19 cellular contexts compared by ENCODE assay signal in genomic region chr1:224781800-224782199, GRCh38.
DNase-seq lines count a peak whose midpoint lies in the region; ATAC-seq and TF ChIP-seq lines count a peak whose summit lies in the region.
"Had no signal": no experiment of that assay in that cellular context is flagged by ENCODE, and none has a peak within 500 bp of the region (broad histone marks: within the 10 kb centered on the region; RNA-seq: fewer than 3 reads in every experiment).

No MANE protein-coding gene starts in this region.

- TF ChIP-seq CTCF in GM13977 (IDR thresholded peaks at IDR 0.05; ENCODE audit: extremely low read depth, insufficient read depth, missing control alignments), result no peak
- TF ChIP-seq CTCF in breast epithelium (IDR thresholded peaks at IDR 0.05), result no peak

- no peaks in the 10 kb centered on the region for H3K9me3 ChIP-seq in breast epithelium
- H3K9me3 ChIP-seq: A549, suprapubic skin had no signal

- no peak for TF ChIP-seq POLR2A in breast epithelium (IDR thresholded peaks at IDR 0.05)

- no peak overlapping the region for H3K4me3 ChIP-seq in breast epithelium
- H3K4me3 ChIP-seq: A549, suprapubic skin had no signal

- no peak overlapping the region for H3K27ac ChIP-seq in breast epithelium
- H3K27ac ChIP-seq: A549, epithelial cell of prostate, suprapubic skin had no signal

- H3K36me3 ChIP-seq in breast epithelium, result no peaks in the 10 kb centered on the region
- H3K36me3 ChIP-seq: suprapubic skin had no signal

- DNase-seq in GM13977 (ENCODE audit: low spot score) (peak; percentile 12), NCI-H1105 treated with DMSO at 0.1 percent for 48 hours (lab: John Stamatoyannopoulos, UW) (no peak), breast epithelium (ENCODE audit: low spot score in 2 of 2) (no peak), putamen (ENCODE audit: low spot score) (no peak)
- DNase-seq: activated CD4-positive, alpha-beta T cell treated with anti-CD3 and anti-CD28 coated beads, Interleukin-2, amount 50 U/mL, for 1 hour; activated T-cell treated with anti-CD3 and anti-CD28 coated beads, Interleukin-2, amount 50 U/mL, for 48 hours; GDM1; H7; head of caudate nucleus; KBM-7; kidney glomerular epithelial cell; NCI-H1694 had no signal

- H3K27me3 ChIP-seq in breast epithelium, result no peaks in the 10 kb centered on the region
- H3K27me3 ChIP-seq: suprapubic skin had no signal

- no peaks in the 10 kb centered on the region for H3K4me1 ChIP-seq in breast epithelium
- H3K4me1 ChIP-seq: A549 had no signal

- peak; percentile 40 for ATAC-seq in GM19463 (IDR thresholded peaks at IDR 0.05; ENCODE audit: unreplicated experiment)
- ATAC-seq in HG02938 (IDR thresholded peaks at IDR 0.05; ENCODE audit: unreplicated experiment), result peak; percentile 58
- peak; percentile 43 for ATAC-seq in HG03571 (IDR thresholded peaks at IDR 0.05; ENCODE audit: unreplicated experiment)
- no peak for ATAC-seq in HG02588 (IDR thresholded peaks at IDR 0.05; ENCODE audit: unreplicated experiment)
- ATAC-seq: A549 had no signal

- in situ Hi-C loops in GM13977 (cut with MboI; ENCODE audit: low pct_unique_long_range_greater_than_20kb, low sequenced_read_pairs, unreplicated experiment), result no loop called here

- intact Hi-C loops in breast epithelium (cut with DNase I; ENCODE audit: low total_unique reads), result loop anchor here (10.0 kb wide), 1 partner anchor 1297 kb away; no protein-coding TSS in a partner anchor
